In the genomic region with DNA sequence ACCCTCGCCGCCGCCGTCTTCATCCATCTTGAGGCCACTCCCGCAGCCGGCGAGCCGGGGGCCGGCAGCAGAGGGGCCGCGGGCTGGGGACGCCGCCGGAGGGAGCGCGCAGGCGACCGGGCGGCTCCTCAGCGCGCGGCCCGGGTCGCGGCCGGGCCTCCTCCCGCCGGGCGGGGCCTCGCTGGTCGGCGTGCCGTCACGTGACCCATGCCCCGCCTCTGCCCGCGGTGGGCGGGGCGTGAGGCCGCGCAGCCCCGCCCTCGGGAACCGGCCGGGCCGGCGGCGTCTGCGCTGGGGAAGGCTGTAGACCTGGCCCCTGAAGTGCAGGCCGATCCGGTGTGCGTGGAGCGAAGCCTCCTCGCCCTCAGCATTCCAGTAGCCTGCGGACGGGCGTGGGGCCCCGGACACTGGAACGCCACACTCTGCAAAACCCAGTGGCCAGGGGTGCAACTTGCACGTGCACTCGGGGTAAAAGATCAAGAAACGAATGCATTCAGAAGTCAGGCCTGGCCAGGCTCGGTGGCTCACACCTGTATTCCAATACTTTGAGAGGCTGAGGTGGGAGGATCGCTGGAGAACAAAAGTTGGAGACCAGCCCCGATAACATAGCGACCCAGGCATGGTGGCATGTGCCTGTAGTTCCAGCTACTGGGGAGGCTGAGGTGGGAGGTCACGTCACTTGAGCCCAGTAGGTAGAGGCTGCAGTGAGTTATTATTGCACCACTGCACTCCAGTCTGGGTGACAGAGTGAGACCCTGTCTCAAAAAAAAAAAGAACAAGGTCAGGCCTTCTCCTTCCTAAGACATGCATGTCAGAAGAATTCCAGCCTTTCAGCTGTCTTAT, we compare ENCODE assay signal across 8 cellular contexts. TPM values are rescaled to one million over a fixed set of nuclear protein-coding genes. Genes with fewer than 3 reads are reported as not detected.
DNase-seq lines count a peak whose midpoint lies in the region; ATAC-seq, FAIRE-seq and TF ChIP-seq lines count a peak whose summit lies in the region.

A gene with protein sequence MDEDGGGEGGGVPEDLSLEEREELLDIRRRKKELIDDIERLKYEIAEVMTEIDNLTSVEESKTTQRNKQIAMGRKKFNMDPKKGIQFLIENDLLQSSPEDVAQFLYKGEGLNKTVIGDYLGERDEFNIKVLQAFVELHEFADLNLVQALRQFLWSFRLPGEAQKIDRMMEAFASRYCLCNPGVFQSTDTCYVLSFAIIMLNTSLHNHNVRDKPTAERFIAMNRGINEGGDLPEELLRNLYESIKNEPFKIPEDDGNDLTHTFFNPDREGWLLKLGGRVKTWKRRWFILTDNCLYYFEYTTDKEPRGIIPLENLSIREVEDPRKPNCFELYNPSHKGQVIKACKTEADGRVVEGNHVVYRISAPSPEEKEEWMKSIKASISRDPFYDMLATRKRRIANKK (minus strand): TSS at position 144 of the 843 bp plus-strand sequence. CDS start 117 bp downstream, at position 27.

- FAIRE-seq in D721Med (lab: Jason Lieb, UNC) = no peak

- peaks cover 12% of the 10 kb centered on the region for H3K27me3 Mint-ChIP-seq in nephron (ENCODE audit: low read depth)

- H3K36me3 Mint-ChIP-seq in nephron (ENCODE audit: low read depth) = no peaks in the 10 kb centered on the region

- peak within 1 kb of the TSS; percentile 54 to 76 (median 71) for H3K27ac Mint-ChIP-seq in nephron

- peak within 1 kb of the TSS; percentile 99 for H3K4me3 ChIP-seq in fibroblast of the aortic adventitia (ENCODE audit: low read depth, low read length)

- H3K4me3 Mint-ChIP-seq in nephron = peak within 1 kb of the TSS; percentile 93 to 98 (median 94)

- DNase-seq in D721Med (ENCODE audit: insufficient read length, low spot score) = peak; percentile 95
- DNase-seq in HUDEP-2 (lab: John Stamatoyannopoulos, UW; ENCODE audit: unreplicated experiment in 76 of 76) = peak in 71 of 76 experiments; percentile 6 to 87 (median 69)
- peak; percentile 91 for DNase-seq in RPMI8226
- peak; percentile 74 for DNase-seq in activated effector memory CD4-positive, alpha-beta T cell treated with Interleukin-2 at 50 U/mL for 16 hours
- DNase-seq in fibroblast of the aortic adventitia (ENCODE audit: low read depth) = peak; percentile 67
- DNase-seq in stimulated activated naive CD8-positive, alpha-beta T cell treated with anti-CD3 and anti-CD28 coated beads, Interleukin-15, Interleukin-2, amounts not matched to agents 100 U/mL and 50 U/mL, for 24 hours = peak; percentile 82

- peak; percentile 81 for ATAC-seq in GM21360 (IDR thresholded peaks at IDR 0.05; ENCODE audit: unreplicated experiment)
- peak; percentile 91 for ATAC-seq in stimulated activated naive CD8-positive, alpha-beta T cell treated with anti-CD3 and anti-CD28 coated beads, Interleukin-15, Interleukin-2, amounts not matched to agents 100 U/mL and 50 U/mL, for 24 hours

- H3K4me1 Mint-ChIP-seq in nephron = peaks cover 39% of the 10 kb centered on the region

- TF ChIP-seq CTCF in D721Med (IDR thresholded peaks at IDR 0.05; ENCODE audit: insufficient read depth, missing control alignments) (no peak), fibroblast of the aortic adventitia (IDR thresholded peaks at IDR 0.05; ENCODE audit: insufficient read depth, low read length) (no peak), nephron (IDR thresholded peaks at IDR 0.05; ENCODE audit: unreplicated experiment in 3 of 3) (no peak)

- H3K9me3 Mint-ChIP-seq in nephron = no peaks in the 10 kb centered on the region

RNA-seq across cellular contexts. Expression of the gene that starts here (rescaled TPM):
- total RNA-seq in fibroblast of the aortic adventitia (ENCODE audit: low replicate concordance) = 27.1 and 28.2 TPM in 2 replicates

Comparison
In these comparisons a context has a peak if more than half of its experiments do, and no peak if none do; other contexts are left out.
1. Peak in every context shown above with its lines: DNase-seq, ATAC-seq and H3K4me3 ChIP-seq.